ENCODE assay signal across 19 cellular contexts in the genomic region with DNA sequence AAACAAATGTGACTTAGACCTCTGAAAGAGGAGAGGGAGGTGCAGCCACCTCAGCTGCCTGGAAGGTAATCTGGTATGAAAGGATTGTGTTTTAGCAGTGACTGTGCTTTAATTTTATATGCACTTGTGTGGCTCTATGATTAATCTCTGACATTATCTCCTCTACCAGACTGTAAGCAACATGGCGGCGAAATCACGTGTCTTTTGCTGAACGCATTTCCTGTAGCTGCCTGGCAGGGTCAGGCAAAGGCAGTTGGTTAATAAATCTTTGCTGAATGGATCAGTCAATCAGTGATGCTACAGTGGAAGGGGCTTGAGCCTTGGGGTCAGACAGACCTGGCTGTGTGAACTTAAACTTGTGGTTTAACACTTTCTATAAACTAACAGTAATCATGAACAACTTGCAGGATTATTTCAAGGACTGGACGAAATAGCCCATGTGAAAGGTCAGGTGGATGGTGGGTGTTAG.
A peak's percentile ranks its signal among the peaks of the same experiment; 100 is the strongest.
DNase-seq lines count a peak whose midpoint lies in the region; ATAC-seq and TF ChIP-seq lines count a peak whose summit lies in the region.
"Had no signal": no experiment of that assay in that cellular context is flagged by ENCODE, and none has a peak within 500 bp of the region (broad histone marks: within the 10 kb centered on the region; RNA-seq: fewer than 3 reads in every experiment).

No MANE protein-coding gene starts in this region.

- DNase-seq in stimulated activated naive CD8-positive, alpha-beta T cell treated with anti-CD3 and anti-CD28 coated beads, Interleukin-15, Interleukin-2, amounts not matched to agents 100 U/mL and 50 U/mL, for 24 hours: no peak
- DNase-seq in stimulated activated naive CD8-positive, alpha-beta T cell treated with anti-CD3 and anti-CD28 coated beads, Interleukin-15, amount 100 ng/mL, for 72 hours: no peak
- DNase-seq in PC-9 (no peak), epithelial cell of prostate (ENCODE audit: low read depth, low spot score) (no peak), mucosa of gallbladder (ENCODE audit: low spot score) (no peak), retina (no peak), NCI-H1092 treated with DMSO at 0.1 percent for 48 hours (lab: John Stamatoyannopoulos, UW) (no peak)
- DNase-seq in naive thymus-derived CD8-positive, alpha-beta T cell: no peak
- DNase-seq: central memory CD4-positive, alpha-beta T cell; DMS 273 treated with DMSO at 0.1 percent for 48 hours; dorsolateral prefrontal cortex; gastrocnemius medialis; NCI-H1417; NCI-H526; Right ventricle myocardium superior; sigmoid colon had no signal

- H3K4me3 Mint-ChIP-seq in stimulated activated naive CD8-positive, alpha-beta T cell treated with anti-CD3 and anti-CD28 coated beads, Interleukin-15, amount 100 ng/mL, for 72 hours: no peak overlapping the region
- no peak overlapping the region for H3K4me3 Mint-ChIP-seq in naive thymus-derived CD8-positive, alpha-beta T cell

- no peaks in the 10 kb centered on the region for H3K36me3 ChIP-seq in PC-9 (ENCODE audit: low read depth)
- H3K36me3 ChIP-seq: gastrocnemius medialis, sigmoid colon, thoracic aorta had no signal

- no peaks in the 10 kb centered on the region for H3K9me2 ChIP-seq in PC-9 (ENCODE audit: insufficient read depth)

- no peak overlapping the region for H2AFZ ChIP-seq in PC-9

- H3K36me3 Mint-ChIP-seq in naive thymus-derived CD8-positive, alpha-beta T cell: no peaks in the 10 kb centered on the region

- H3K4me3 ChIP-seq in PC-9: no peak overlapping the region
- H3K4me3 ChIP-seq: dorsolateral prefrontal cortex, gastrocnemius medialis, lung, sigmoid colon, thoracic aorta had no signal

- H3K27ac ChIP-seq in PC-9 (peak overlapping the region; percentile 78), epithelial cell of prostate (peak overlapping the region; percentile 94)
- H3K27ac ChIP-seq: C4-2B, dorsolateral prefrontal cortex, gastrocnemius medialis, thoracic aorta had no signal

- POLR2A ChIA-PET in PC-9 (lab: Charles Lee; ENCODE audit: unreplicated experiment): no interaction called here
- POLR2A ChIA-PET in naive thymus-derived CD8-positive, alpha-beta T cell (lab: Charles Lee): no interaction called here

- H4K20me1 ChIP-seq in PC-9 (ENCODE audit: insufficient read depth): no peaks in the 10 kb centered on the region

- peak; percentile 52 for ATAC-seq in stimulated activated naive CD8-positive, alpha-beta T cell treated with anti-CD3 and anti-CD28 coated beads, Interleukin-15, Interleukin-2, amounts not matched to agents 100 U/mL and 50 U/mL, for 24 hours
- ATAC-seq in stimulated activated naive CD8-positive, alpha-beta T cell treated with anti-CD3 and anti-CD28 coated beads, Interleukin-15, amount 100 ng/mL, for 72 hours: no peak
- ATAC-seq in naive thymus-derived CD8-positive, alpha-beta T cell: no peak
- ATAC-seq: gastrocnemius medialis had no signal

- no peaks in the 10 kb centered on the region for H3K79me2 ChIP-seq in PC-9 (ENCODE audit: low read depth)

- no peaks in the 10 kb centered on the region for H3K9me3 ChIP-seq in PC-9 (ENCODE audit: insufficient read depth, low read depth)
- H3K9me3 ChIP-seq: gastrocnemius medialis, sigmoid colon, thoracic aorta had no signal

- no TSS peak for BruUV-seq in PC-9 (replicated peaks; lab: Mats Ljungman, UMichigan)

- no peaks in the 10 kb centered on the region for H3K9me3 Mint-ChIP-seq in stimulated activated naive CD8-positive, alpha-beta T cell treated with anti-CD3 and anti-CD28 coated beads, Interleukin-15, amount 100 ng/mL, for 72 hours
- peaks cover 0 to 3% (median 0%) of the 10 kb centered on the region in 9 donors for H3K9me3 Mint-ChIP-seq in naive thymus-derived CD8-positive, alpha-beta T cell

- H3K27me3 ChIP-seq in PC-9 (ENCODE audit: insufficient read depth, low read depth): no peaks in the 10 kb centered on the region
- H3K27me3 ChIP-seq: dorsolateral prefrontal cortex, gastrocnemius medialis, sigmoid colon had no signal

- peaks cover 16% of the 10 kb centered on the region for H3K4me1 ChIP-seq in PC-9 (replicated peaks; ENCODE audit: insufficient read depth)
- H3K4me1 ChIP-seq: gastrocnemius medialis had no signal

- intact Hi-C loops in PC-9 (cut with micrococcal nuclease; ENCODE audit: unreplicated experiment): loop anchor here (5.0 kb wide), 1 partner anchor 53 kb away; no protein-coding TSS in a partner anchor

- H3F3A ChIP-seq in PC-9 (ENCODE audit: insufficient read depth, low read depth): peaks cover 6% of the 10 kb centered on the region

- peaks cover 12% of the 10 kb centered on the region for H3K27me3 Mint-ChIP-seq in stimulated activated naive CD8-positive, alpha-beta T cell treated with anti-CD3 and anti-CD28 coated beads, Interleukin-15, amount 100 ng/mL, for 72 hours
- H3K27me3 Mint-ChIP-seq in naive thymus-derived CD8-positive, alpha-beta T cell: peaks cover 0 to 7% (median 2%) of the 10 kb centered on the region in 5 donors

- H3K4me2 ChIP-seq in PC-9: no peak overlapping the region

- H3K4me1 Mint-ChIP-seq in stimulated activated naive CD8-positive, alpha-beta T cell treated with anti-CD3 and anti-CD28 coated beads, Interleukin-15, amount 100 ng/mL, for 72 hours: peaks cover 19% of the 10 kb centered on the region
- peaks cover 0 to 19% (median 0%) of the 10 kb centered on the region in 4 donors for H3K4me1 Mint-ChIP-seq in naive thymus-derived CD8-positive, alpha-beta T cell

- no peak for TF ChIP-seq CTCF in PC-9 (conservative IDR thresholded peaks at IDR 0.05)

- CTCF ChIA-PET in PC-9 (lab: Charles Lee): no interaction called here

- no peak overlapping the region for H3K27ac Mint-ChIP-seq in stimulated activated naive CD8-positive, alpha-beta T cell treated with anti-CD3 and anti-CD28 coated beads, Interleukin-15, amount 100 ng/mL, for 72 hours
- H3K27ac Mint-ChIP-seq in naive thymus-derived CD8-positive, alpha-beta T cell: no peak overlapping the region
